ENCODE assay signal across 12 cellular contexts in genomic region chr4:140857111-140857510, GRCh38.
A peak's percentile ranks its signal among the peaks of the same experiment; 100 is the strongest.
DNase-seq lines count a peak whose midpoint lies in the region; FAIRE-seq and TF ChIP-seq lines count a peak whose summit lies in the region.
"Had no signal": no experiment of that assay in that cellular context is flagged by ENCODE, and none has a peak within 500 bp of the region (broad histone marks: within the 10 kb centered on the region; RNA-seq: fewer than 3 reads in every experiment).

No MANE protein-coding gene starts in this region.

- H3K36me3 ChIP-seq in A673 (ENCODE audit: insufficient read depth, low read length, poor library complexity, severe bottlenecking), result no peaks in the 10 kb centered on the region
- no peaks in the 10 kb centered on the region for H3K36me3 ChIP-seq in astrocyte (ENCODE audit: insufficient read depth, low read length)
- no peaks in the 10 kb centered on the region for H3K36me3 ChIP-seq in muscle layer of colon (ENCODE audit: insufficient read depth, low read length)
- H3K36me3 ChIP-seq in uterus, result no peaks in the 10 kb centered on the region

- H3K9ac ChIP-seq in astrocyte (ENCODE audit: low read length) (no peak overlapping the region), muscle layer of colon (ENCODE audit: low read length) (no peak overlapping the region)

- H3K4me1 ChIP-seq in A673 (ENCODE audit: insufficient read depth, low read length, poor library complexity, severe bottlenecking), result peaks cover 9% of the 10 kb centered on the region
- peaks cover 10% of the 10 kb centered on the region for H3K4me1 ChIP-seq in astrocyte (ENCODE audit: insufficient read depth, low read length)
- peaks cover 23% of the 10 kb centered on the region for H3K4me1 ChIP-seq in muscle layer of colon (ENCODE audit: insufficient read depth, low read length)
- H3K4me1 ChIP-seq in uterus, result no peaks in the 10 kb centered on the region

- TF ChIP-seq POLR2A in uterus (IDR thresholded peaks at IDR 0.05), result no peak

- H3K4me2 ChIP-seq in astrocyte (ENCODE audit: low read length), result peak overlapping the region; percentile 71

- BruUV-seq in A673 (replicated peaks; lab: Mats Ljungman, UMichigan), result no TSS peak

- H3K79me2 ChIP-seq in astrocyte (ENCODE audit: insufficient read depth, low read length), result no peaks in the 10 kb centered on the region

- no peaks in the 10 kb centered on the region for H3K27me3 ChIP-seq in A673 (replicated peaks; ENCODE audit: insufficient read depth, low read depth, low read length, poor library complexity)
- H3K27me3 ChIP-seq in astrocyte (ENCODE audit: insufficient read depth, low read length), result peaks cover 3% of the 10 kb centered on the region
- H3K27me3 ChIP-seq in muscle layer of colon (ENCODE audit: control insufficient read depth in 1 of 2, insufficient read depth in 2 of 2, low read length in 2 of 2), result no peaks in the 10 kb centered on the region
- no peaks in the 10 kb centered on the region for H3K27me3 ChIP-seq in uterus

- no peak for TF ChIP-seq CTCF in A673 (conservative IDR thresholded peaks at IDR 0.05; ENCODE audit: low read depth, low read length)
- TF ChIP-seq CTCF in astrocyte (IDR thresholded peaks at IDR 0.05; ENCODE audit: insufficient read depth, low read depth, low read length), result no peak
- no peak for TF ChIP-seq CTCF in endothelial cell (IDR thresholded peaks at IDR 0.05; ENCODE audit: unreplicated experiment)
- no peak for TF ChIP-seq CTCF in uterus (IDR thresholded peaks at IDR 0.05)

- FAIRE-seq in astrocyte (lab: Jason Lieb, UNC), result no peak

- peaks cover 5% of the 10 kb centered on the region for H3K4me1 Mint-ChIP-seq in astrocyte (ENCODE audit: low read depth, unreplicated experiment)
- H3K4me1 Mint-ChIP-seq in endothelial cell (ENCODE audit: unreplicated experiment), result no peaks in the 10 kb centered on the region

- H3K9me3 ChIP-seq in A673 (ENCODE audit: low read depth, low read length, poor library complexity, severe bottlenecking), result no peaks in the 10 kb centered on the region
- no peaks in the 10 kb centered on the region for H3K9me3 ChIP-seq in astrocyte (ENCODE audit: insufficient read depth, low read depth, low read length)
- no peaks in the 10 kb centered on the region for H3K9me3 ChIP-seq in muscle layer of colon (ENCODE audit: low read length)
- no peaks in the 10 kb centered on the region for H3K9me3 ChIP-seq in uterus

- H3K36me3 Mint-ChIP-seq in astrocyte (ENCODE audit: low read depth, unreplicated experiment) (no peaks in the 10 kb centered on the region), endothelial cell (ENCODE audit: low read depth, unreplicated experiment) (no peaks in the 10 kb centered on the region)
- H3K36me3 Mint-ChIP-seq: T-cell had no signal

- no peak overlapping the region for H3K27ac ChIP-seq in A673 (ENCODE audit: low read depth, low read length, poor library complexity, severe bottlenecking)
- no peak overlapping the region for H3K27ac ChIP-seq in astrocyte (ENCODE audit: low read depth, low read length)
- H3K27ac ChIP-seq in muscle layer of colon (ENCODE audit: low read depth, low read length), result peak overlapping the region; percentile 7
- no peak overlapping the region for H3K27ac ChIP-seq in uterus

- intact Hi-C loops in A673 (cut with micrococcal nuclease; ENCODE audit: unreplicated experiment) (loop anchor here (10.0 kb wide), 1 partner anchor 222 kb away; no protein-coding TSS in a partner anchor), uterus (cut with DNase I; ENCODE audit: low total_unique reads) (no loop called here)

- H3K9me3 Mint-ChIP-seq in astrocyte (ENCODE audit: unreplicated experiment) (no peaks in the 10 kb centered on the region), endothelial cell (ENCODE audit: unreplicated experiment) (no peaks in the 10 kb centered on the region)
- H3K9me3 Mint-ChIP-seq: nephron, T-cell had no signal

- POLR2A ChIA-PET in A673 (lab: Charles Lee; ENCODE audit: low non-redundant PET), result no interaction called here

- H2AFZ ChIP-seq in astrocyte (ENCODE audit: low read depth, low read length), result peak overlapping the region; percentile 58

- no peaks in the 10 kb centered on the region for H4K20me1 ChIP-seq in astrocyte (ENCODE audit: insufficient read depth, low read length)

- H3K27ac Mint-ChIP-seq in astrocyte (ENCODE audit: unreplicated experiment), result no peak overlapping the region
- no peak overlapping the region for H3K27ac Mint-ChIP-seq in endothelial cell (ENCODE audit: unreplicated experiment)
- H3K27ac Mint-ChIP-seq: T-cell had no signal

- CTCF ChIA-PET in A673 (lab: Charles Lee), result no interaction called here

- H3K4me3 ChIP-seq in A673 (ENCODE audit: low read depth, low read length, poor library complexity, severe bottlenecking), result no peak overlapping the region
- no peak overlapping the region for H3K4me3 ChIP-seq in astrocyte (ENCODE audit: insufficient read depth, low read depth, low read length)
- H3K4me3 ChIP-seq in muscle layer of colon (ENCODE audit: low read depth in 1 of 2, low read length in 2 of 2), result peak overlapping the region in 1 of 2 donors; percentile 3
- H3K4me3 ChIP-seq in uterus, result no peak overlapping the region

- DNase-seq in A673 (ENCODE audit: low spot score) (peak; percentile 20), LoVo (ENCODE audit: low spot score) (peak; percentile 16), astrocyte (ENCODE audit: low read depth) (peak; percentile 43), pons (ENCODE audit: low spot score) (no peak), endothelial cell (ENCODE audit: low spot score) (no peak), midbrain (lab: John Stamatoyannopoulos, UW) (no peak), uterus (no peak)
- DNase-seq: NCI-H2081 treated with DMSO at 0.1 percent for 48 hours, NCI-H526 treated with DMSO at 0.1 percent for 48 hours, T-cell had no signal

- no peaks in the 10 kb centered on the region for H3K27me3 Mint-ChIP-seq in astrocyte (ENCODE audit: low read depth, unreplicated experiment)
- H3K27me3 Mint-ChIP-seq in endothelial cell (ENCODE audit: unreplicated experiment), result no peaks in the 10 kb centered on the region

- H3K4me3 Mint-ChIP-seq in astrocyte (ENCODE audit: unreplicated experiment), result no peak overlapping the region
- H3K4me3 Mint-ChIP-seq in endothelial cell (ENCODE audit: unreplicated experiment), result no peak overlapping the region
- H3K4me3 Mint-ChIP-seq: nephron, T-cell had no signal

Comparison
In these comparisons a context has a peak if more than half of its experiments do, and no peak if none do; other contexts are left out.
1. DNase-seq: peak in A673 (single experiment), LoVo (single experiment) and astrocyte (single experiment); none in pons (single experiment), endothelial cell (single experiment), midbrain (single experiment) and uterus (0 of 2).